9 cellular contexts compared by ENCODE assay signal in genomic region chr11:64918056-64918455, GRCh38. TPM values are rescaled to one million over a fixed set of nuclear protein-coding genes. Genes with fewer than 3 reads are reported as not detected.
DNase-seq lines count a peak whose midpoint lies in the region; ATAC-seq and TF ChIP-seq lines count a peak whose summit lies in the region.
"Had no signal": no experiment of that assay in that cellular context is flagged by ENCODE, and none has a peak within 500 bp of the region (broad histone marks: within the 10 kb centered on the region; RNA-seq: fewer than 3 reads in every experiment).

No MANE protein-coding gene starts in this region.

- H3K27me3 Mint-ChIP-seq in activated naive CD4-positive, alpha-beta T cell treated with anti-CD3 and anti-CD28 coated beads, Interleukin-2, amount 50 U/mL, for 24 hours, result no peaks in the 10 kb centered on the region
- peaks cover 8% of the 10 kb centered on the region for H3K27me3 Mint-ChIP-seq in endothelial cell (ENCODE audit: unreplicated experiment)

- DNase-seq in activated naive CD4-positive, alpha-beta T cell treated with anti-CD3 and anti-CD28 coated beads, Interleukin-2, amount 50 U/mL, for 16 hours, result no peak
- no peak for DNase-seq in RWPE1 (ENCODE audit: low spot score)
- no peak for DNase-seq in endothelial cell (ENCODE audit: low spot score)
- DNase-seq in NCI-H1417 treated with DMSO at 0.1 percent for 48 hours (lab: John Stamatoyannopoulos, UW), result no peak

- no peaks in the 10 kb centered on the region for H3K36me3 ChIP-seq in neural cell (ENCODE audit: insufficient read depth, low read length)

- H3K79me2 ChIP-seq in neural cell (replicated peaks; ENCODE audit: insufficient read depth, low read length), result peaks cover 7% of the 10 kb centered on the region

- H3K4me1 Mint-ChIP-seq in activated naive CD4-positive, alpha-beta T cell treated with anti-CD3 and anti-CD28 coated beads, Interleukin-2, amount 50 U/mL, for 24 hours, result peaks cover 26% of the 10 kb centered on the region
- H3K4me1 Mint-ChIP-seq in endothelial cell (ENCODE audit: unreplicated experiment), result peaks cover 13% of the 10 kb centered on the region

- no peak overlapping the region for H3K4me2 ChIP-seq in neural cell (ENCODE audit: low read length)

- TF ChIP-seq EP300 in neural cell (conservative IDR thresholded peaks at IDR 0.05; ENCODE audit: poor library complexity, severe bottlenecking), result no peak

- H3K4me3 Mint-ChIP-seq in activated naive CD4-positive, alpha-beta T cell treated with anti-CD3 and anti-CD28 coated beads, Interleukin-2, amount 50 U/mL, for 24 hours, result peak overlapping the region; percentile 92
- peak overlapping the region; percentile 93 for H3K4me3 Mint-ChIP-seq in endothelial cell (ENCODE audit: unreplicated experiment)

- H3K36me3 Mint-ChIP-seq in activated naive CD4-positive, alpha-beta T cell treated with anti-CD3 and anti-CD28 coated beads, Interleukin-2, amount 50 U/mL, for 24 hours, result no peaks in the 10 kb centered on the region
- peaks cover 12% of the 10 kb centered on the region for H3K36me3 Mint-ChIP-seq in endothelial cell (ENCODE audit: low read depth, unreplicated experiment)

- H3F3A ChIP-seq in neural cell (ENCODE audit: insufficient read depth, low read length, poor library complexity, severe bottlenecking), result no peaks in the 10 kb centered on the region

- TF ChIP-seq CTCF in RWPE1 (conservative IDR thresholded peaks at IDR 0.05; ENCODE audit: low read depth), result no peak; the same call in 1 of the 2 replicates
- TF ChIP-seq CTCF in endothelial cell (IDR thresholded peaks at IDR 0.05; ENCODE audit: unreplicated experiment), result no peak
- no peak for TF ChIP-seq CTCF in neural cell (IDR thresholded peaks at IDR 0.05; ENCODE audit: poor library complexity, severe bottlenecking)

- H4K20me1 ChIP-seq in neural cell (ENCODE audit: insufficient read depth), result no peaks in the 10 kb centered on the region

- no peaks in the 10 kb centered on the region for H3K9me2 ChIP-seq in neural cell (ENCODE audit: insufficient read depth, low read length)

- CTCF ChIA-PET in RWPE1 (lab: Yijun Ruan, JAX), result interaction anchor here (0.6 to 1.8 kb wide), 5 partner anchors 24 to 397 kb away, joined by 3 to 5 read pairs (median 3); partner anchors contain the start of gene ARL2

- no peaks in the 10 kb centered on the region for H3K9me3 ChIP-seq in neural cell (ENCODE audit: low read length)

- no peak overlapping the region for H3K9ac ChIP-seq in neural cell (ENCODE audit: low read length)

- peak overlapping the region; percentile 43 for H2AFZ ChIP-seq in neural cell (ENCODE audit: low read depth, low read length)

- peak overlapping the region; percentile 65 for H3K27ac ChIP-seq in RWPE1
- H3K27ac ChIP-seq in neural cell (ENCODE audit: low read length), result no peak overlapping the region

- no peak for ATAC-seq in GM21526 (IDR thresholded peaks at IDR 0.05; ENCODE audit: low FRiP score, unreplicated experiment)
- ATAC-seq in HG02840 (IDR thresholded peaks at IDR 0.05; ENCODE audit: low FRiP score, unreplicated experiment), result no peak

- peak overlapping the region; percentile 84 for H3K27ac Mint-ChIP-seq in activated naive CD4-positive, alpha-beta T cell treated with anti-CD3 and anti-CD28 coated beads, Interleukin-2, amount 50 U/mL, for 24 hours
- peak overlapping the region; percentile 78 for H3K27ac Mint-ChIP-seq in endothelial cell (ENCODE audit: unreplicated experiment)

- peak overlapping the region; percentile 72 for H3K4me3 ChIP-seq in neural cell (ENCODE audit: low read length)

- H3K27me3 ChIP-seq in neural cell (ENCODE audit: insufficient read depth, low read depth, low read length), result no peaks in the 10 kb centered on the region

- H3K9me3 Mint-ChIP-seq in activated naive CD4-positive, alpha-beta T cell treated with anti-CD3 and anti-CD28 coated beads, Interleukin-2, amount 50 U/mL, for 24 hours, result no peaks in the 10 kb centered on the region
- H3K9me3 Mint-ChIP-seq in endothelial cell (ENCODE audit: unreplicated experiment), result no peaks in the 10 kb centered on the region

- POLR2A ChIA-PET in RWPE1 (lab: Yijun Ruan, JAX; ENCODE audit: low non-redundant PET), result no interaction called here

- TF ChIP-seq RAD21 in neural cell (conservative IDR thresholded peaks at IDR 0.05), result no peak

TF ChIP-seq in neural cell, 6 proteins besides CTCF, POLR2A, EP300 and RAD21:
- no peak for TF ChIP-seq EZH2 (IDR thresholded peaks at IDR 0.05; ENCODE audit: borderline replicate concordance, insufficient read depth, low read length, poor library complexity, severe bottlenecking)
- TF ChIP-seq REST (IDR thresholded peaks at IDR 0.05; ENCODE audit: borderline replicate concordance), result no peak
- no peak for TF ChIP-seq TAF1 (IDR thresholded peaks at IDR 0.05; ENCODE audit: low read depth)
- TF ChIP-seq SMC3 (conservative IDR thresholded peaks at IDR 0.05; ENCODE audit: poor library complexity), result no peak
- no peak for TF ChIP-seq POLR2AphosphoS5 (IDR thresholded peaks at IDR 0.05)
- no peak for TF ChIP-seq MXI1 (conservative IDR thresholded peaks at IDR 0.05; ENCODE audit: poor library complexity, severe bottlenecking)

RNA-seq across cellular contexts. Expression of gene ATG2A, which starts 1.0 kb away (rescaled TPM):
- total RNA-seq in endothelial cell (ENCODE audit: unreplicated experiment), result 22.4 TPM
- 7.5 and 10.7 TPM in 2 replicates for polyA plus RNA-seq in neural cell
- polyA minus RNA-seq in neural cell, result 7.6 and 11.2 TPM in 2 replicates

RNA-seq across cellular contexts. Expression of gene PPP2R5B, which starts 6.4 kb away (rescaled TPM):
- total RNA-seq in endothelial cell (ENCODE audit: unreplicated experiment), result 13.3 TPM
- polyA plus RNA-seq in neural cell, result 76.1 and 86.9 TPM in 2 replicates
- polyA minus RNA-seq in neural cell, result 43.3 and 43.6 TPM in 2 replicates

RNA-seq across cellular contexts. Expression of gene GPHA2, which starts 17.6 kb away (rescaled TPM):
- not detected for total RNA-seq in endothelial cell (ENCODE audit: unreplicated experiment)
- not detected in 2 replicates for polyA plus RNA-seq in neural cell
- polyA minus RNA-seq in neural cell, result not detected in 2 replicates
- total RNA-seq: pulmonary artery endothelial cell had no signal

RNA-seq across cellular contexts. Expression of gene EHD1, which starts 39.6 kb away (rescaled TPM):
- total RNA-seq in endothelial cell (ENCODE audit: unreplicated experiment), result 84.0 TPM
- 26.4 and 34.9 TPM in 2 replicates for polyA plus RNA-seq in neural cell
- polyA minus RNA-seq in neural cell, result 49.1 and 55.5 TPM in 2 replicates

RNA-seq across cellular contexts. Expression of gene MAJIN, which starts 53.9 kb away (rescaled TPM):
- not detected for total RNA-seq in endothelial cell (ENCODE audit: unreplicated experiment)
- polyA plus RNA-seq in neural cell, result not detected in 2 replicates
- not detected in 2 replicates for polyA minus RNA-seq in neural cell
- total RNA-seq: pulmonary artery endothelial cell had no signal
